Comparison of ENCODE assay signal across 1 cellular context in genomic region chr10:101042667-101043355, GRCh38.
TF ChIP-seq lines count a peak whose summit lies in the region.

No MANE protein-coding gene starts in this region.

TF ChIP-seq in HepG2, 621 proteins besides CTCF, POLR2A, EP300 and RAD21 (continues in another document):
- TF ChIP-seq ZNF670 (CRISPR knock-in tag; IDR thresholded peaks at IDR 0.05; ENCODE audit: borderline replicate concordance) = no peak
- no peak for TF ChIP-seq KDM1A (CRISPR knock-in tag; IDR thresholded peaks at IDR 0.05)
- TF ChIP-seq ZSCAN9 (CRISPR knock-in tag; IDR thresholded peaks at IDR 0.05; ENCODE audit: borderline replicate concordance) = no peak
- TF ChIP-seq ZNF841 (CRISPR knock-in tag; IDR thresholded peaks at IDR 0.05; ENCODE audit: borderline replicate concordance) = no peak
- TF ChIP-seq KLF11 (CRISPR knock-in tag; IDR thresholded peaks at IDR 0.05) = no peak
- TF ChIP-seq ZNF891 (CRISPR knock-in tag; IDR thresholded peaks at IDR 0.05) = 0 out of 2 replicates have a peak, but pooled peaks have one; percentile 34
- peak; percentile 29; the same call in 1 of the 2 replicates for TF ChIP-seq ZNF772 (CRISPR knock-in tag; IDR thresholded peaks at IDR 0.05)
- TF ChIP-seq, protein P1, sequence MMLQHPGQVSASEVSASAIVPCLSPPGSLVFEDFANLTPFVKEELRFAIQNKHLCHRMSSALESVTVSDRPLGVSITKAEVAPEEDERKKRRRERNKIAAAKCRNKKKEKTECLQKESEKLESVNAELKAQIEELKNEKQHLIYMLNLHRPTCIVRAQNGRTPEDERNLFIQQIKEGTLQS (CRISPR knock-in tag; IDR thresholded peaks at IDR 0.05) = no peak
- no peak for TF ChIP-seq DZIP1 (CRISPR knock-in tag; IDR thresholded peaks at IDR 0.05)
- peak; percentile 55; the same call in 1 of the 2 replicates for TF ChIP-seq ZNF276 (CRISPR knock-in tag; IDR thresholded peaks at IDR 0.05; ENCODE audit: low read depth)
- TF ChIP-seq, protein P2, sequence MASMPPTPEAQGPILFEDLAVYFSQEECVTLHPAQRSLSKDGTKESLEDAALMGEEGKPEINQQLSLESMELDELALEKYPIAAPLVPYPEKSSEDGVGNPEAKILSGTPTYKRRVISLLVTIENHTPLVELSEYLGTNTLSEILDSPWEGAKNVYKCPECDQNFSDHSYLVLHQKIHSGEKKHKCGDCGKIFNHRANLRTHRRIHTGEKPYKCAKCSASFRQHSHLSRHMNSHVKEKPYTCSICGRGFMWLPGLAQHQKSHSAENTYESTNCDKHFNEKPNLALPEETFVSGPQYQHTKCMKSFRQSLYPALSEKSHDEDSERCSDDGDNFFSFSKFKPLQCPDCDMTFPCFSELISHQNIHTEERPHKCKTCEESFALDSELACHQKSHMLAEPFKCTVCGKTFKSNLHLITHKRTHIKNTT (CRISPR knock-in tag; IDR thresholded peaks at IDR 0.05) = no peak
- no peak for TF ChIP-seq ZBTB7A (CRISPR knock-in tag; IDR thresholded peaks at IDR 0.05)
- peak; percentile 89 for TF ChIP-seq DRAP1 (CRISPR knock-in tag; IDR thresholded peaks at IDR 0.05)
- TF ChIP-seq TFDP1 (CRISPR knock-in tag; IDR thresholded peaks at IDR 0.05; ENCODE audit: borderline replicate concordance) = peak; percentile 21; the same call in 1 of the 2 replicates
- TF ChIP-seq AHR (CRISPR knock-in tag; IDR thresholded peaks at IDR 0.05) = 0 out of 2 replicates have a peak, but pooled peaks have one; percentile 33
- TF ChIP-seq E2F5 (CRISPR knock-in tag; conservative IDR thresholded peaks at IDR 0.05) = no peak
- no peak for TF ChIP-seq KAT7 (CRISPR knock-in tag; IDR thresholded peaks at IDR 0.05; ENCODE audit: borderline replicate concordance)
- TF ChIP-seq ZNF574 (CRISPR knock-in tag; IDR thresholded peaks at IDR 0.05) = peak; percentile 61
- peak; percentile 64; the same call in 1 of the 2 replicates for TF ChIP-seq MYC (CRISPR knock-in tag; IDR thresholded peaks at IDR 0.05; ENCODE audit: borderline replicate concordance)
- TF ChIP-seq ZNF549 (CRISPR knock-in tag; IDR thresholded peaks at IDR 0.05) = no peak
- peak; percentile 82; the same call in 1 of the 3 replicates for TF ChIP-seq MXI1 (IDR thresholded peaks at IDR 0.05; ENCODE audit: borderline replicate concordance, low read depth, low read length)
- peak; percentile 15; the same call in 1 of the 2 replicates for TF ChIP-seq ARID3A (IDR thresholded peaks at IDR 0.05; ENCODE audit: low read depth, low read length)
- TF ChIP-seq ZNF44 (CRISPR knock-in tag; IDR thresholded peaks at IDR 0.05) = no peak
- peak; percentile 72 for TF ChIP-seq KDM2A (CRISPR knock-in tag; IDR thresholded peaks at IDR 0.05; ENCODE audit: borderline replicate concordance, low read depth)
- TF ChIP-seq, protein P3, sequence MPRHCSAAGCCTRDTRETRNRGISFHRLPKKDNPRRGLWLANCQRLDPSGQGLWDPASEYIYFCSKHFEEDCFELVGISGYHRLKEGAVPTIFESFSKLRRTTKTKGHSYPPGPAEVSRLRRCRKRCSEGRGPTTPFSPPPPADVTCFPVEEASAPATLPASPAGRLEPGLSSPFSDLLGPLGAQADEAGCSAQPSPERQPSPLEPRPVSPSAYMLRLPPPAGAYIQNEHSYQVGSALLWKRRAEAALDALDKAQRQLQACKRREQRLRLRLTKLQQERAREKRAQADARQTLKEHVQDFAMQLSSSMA (CRISPR knock-in tag; IDR thresholded peaks at IDR 0.05) = no peak
- no peak for TF ChIP-seq AKAP8 (CRISPR knock-in tag; IDR thresholded peaks at IDR 0.05)
- 0 out of 2 replicates have a peak, but pooled peaks have one; percentile 19 for TF ChIP-seq POGZ (CRISPR knock-in tag; IDR thresholded peaks at IDR 0.05)
- TF ChIP-seq ZNF256 (CRISPR knock-in tag; conservative IDR thresholded peaks at IDR 0.05) = no peak
- TF ChIP-seq THAP11 (CRISPR knock-in tag; IDR thresholded peaks at IDR 0.05) = peak; percentile 64; the same call in 1 of the 2 replicates
- TF ChIP-seq TEAD2 (CRISPR knock-in tag; IDR thresholded peaks at IDR 0.05) = no peak
- peak; percentile 81 for TF ChIP-seq ELF3 (CRISPR knock-in tag; IDR thresholded peaks at IDR 0.05)
- no peak for TF ChIP-seq BRD4 (CRISPR knock-in tag; IDR thresholded peaks at IDR 0.05)
- TF ChIP-seq ZNF839 (CRISPR knock-in tag; IDR thresholded peaks at IDR 0.05; ENCODE audit: borderline replicate concordance) = no peak
- no peak for TF ChIP-seq ISX (CRISPR knock-in tag; conservative IDR thresholded peaks at IDR 0.05)
- no peak for TF ChIP-seq MIER3 (CRISPR knock-in tag; IDR thresholded peaks at IDR 0.05; ENCODE audit: borderline replicate concordance)
- peak; percentile 84 for TF ChIP-seq ZBTB2 (CRISPR knock-in tag; IDR thresholded peaks at IDR 0.05; ENCODE audit: low read depth)
- TF ChIP-seq, protein P4, sequence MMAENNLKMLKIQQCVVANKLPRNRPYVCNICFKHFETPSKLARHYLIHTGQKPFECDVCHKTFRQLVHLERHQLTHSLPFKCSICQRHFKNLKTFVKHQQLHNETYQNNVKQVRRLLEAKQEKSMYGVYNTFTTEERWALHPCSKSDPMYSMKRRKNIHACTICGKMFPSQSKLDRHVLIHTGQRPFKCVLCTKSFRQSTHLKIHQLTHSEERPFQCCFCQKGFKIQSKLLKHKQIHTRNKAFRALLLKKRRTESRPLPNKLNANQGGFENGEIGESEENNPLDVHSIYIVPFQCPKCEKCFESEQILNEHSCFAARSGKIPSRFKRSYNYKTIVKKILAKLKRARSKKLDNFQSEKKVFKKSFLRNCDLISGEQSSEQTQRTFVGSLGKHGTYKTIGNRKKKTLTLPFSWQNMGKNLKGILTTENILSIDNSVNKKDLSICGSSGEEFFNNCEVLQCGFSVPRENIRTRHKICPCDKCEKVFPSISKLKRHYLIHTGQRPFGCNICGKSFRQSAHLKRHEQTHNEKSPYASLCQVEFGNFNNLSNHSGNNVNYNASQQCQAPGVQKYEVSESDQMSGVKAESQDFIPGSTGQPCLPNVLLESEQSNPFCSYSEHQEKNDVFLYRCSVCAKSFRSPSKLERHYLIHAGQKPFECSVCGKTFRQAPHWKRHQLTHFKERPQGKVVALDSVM (CRISPR knock-in tag; IDR thresholded peaks at IDR 0.05) = no peak
- no peak for TF ChIP-seq ZNF317 (CRISPR knock-in tag; IDR thresholded peaks at IDR 0.05)
- TF ChIP-seq ZBTB43 (CRISPR knock-in tag; conservative IDR thresholded peaks at IDR 0.05) = no peak
